Comparison of ENCODE assay signal across 11 cellular contexts in genomic region chr10:3763035-3763456, GRCh38. TPM values are rescaled to one million over a fixed set of nuclear protein-coding genes. Genes with fewer than 3 reads are reported as not detected.
DNase-seq lines count a peak whose midpoint lies in the region; ATAC-seq and TF ChIP-seq lines count a peak whose summit lies in the region.
"Had no signal": no experiment of that assay in that cellular context is flagged by ENCODE, and none has a peak within 500 bp of the region (broad histone marks: within the 10 kb centered on the region; RNA-seq: fewer than 3 reads in every experiment).

No MANE protein-coding gene starts in this region.

- H3K27ac ChIP-seq in hepatocyte (no peak overlapping the region), testis (no peak overlapping the region)
- H3K27ac ChIP-seq: SJCRH30 had no signal

- H3K36me3 Mint-ChIP-seq in natural killer cell treated with Interleukin-12 subunit alpha and Interleukin-12 subunit beta and Interleukin-15 and Interleukin-18, amount 100 ng/mL, for 72 hours = peaks cover 5% of the 10 kb centered on the region
- H3K36me3 Mint-ChIP-seq in natural killer cell = no peaks in the 10 kb centered on the region
- peaks cover 2% of the 10 kb centered on the region for H3K36me3 Mint-ChIP-seq in T-helper 17 cell (ENCODE audit: low read depth)

- peak overlapping the region; percentile 77 for H3K4me3 Mint-ChIP-seq in natural killer cell treated with Interleukin-12 subunit alpha and Interleukin-12 subunit beta and Interleukin-15 and Interleukin-18, amount 100 ng/mL, for 72 hours
- H3K4me3 Mint-ChIP-seq in natural killer cell = no peak overlapping the region
- H3K4me3 Mint-ChIP-seq in T-helper 17 cell = peak overlapping the region; percentile 78

- TF ChIP-seq POLR2A in testis (IDR thresholded peaks at IDR 0.05) = no peak

- H3K4me3 ChIP-seq in hepatocyte = no peak overlapping the region
- no peak overlapping the region for H3K4me3 ChIP-seq in testis
- H3K4me3 ChIP-seq: SJCRH30 had no signal

- no peaks in the 10 kb centered on the region for H3K27me3 Mint-ChIP-seq in natural killer cell treated with Interleukin-12 subunit alpha and Interleukin-12 subunit beta and Interleukin-15 and Interleukin-18, amount 100 ng/mL, for 72 hours
- H3K27me3 Mint-ChIP-seq in natural killer cell (ENCODE audit: low read depth in 2 of 2) (no peaks in the 10 kb centered on the region), T-helper 17 cell (no peaks in the 10 kb centered on the region)

- H3K9me3 Mint-ChIP-seq in natural killer cell treated with Interleukin-12 subunit alpha and Interleukin-12 subunit beta and Interleukin-15 and Interleukin-18, amount 100 ng/mL, for 72 hours = peaks cover 9% of the 10 kb centered on the region
- no peaks in the 10 kb centered on the region for H3K9me3 Mint-ChIP-seq in natural killer cell

- no peaks in the 10 kb centered on the region for H3K9me3 ChIP-seq in T-helper 17 cell (ENCODE audit: control insufficient read depth, low read length, poor library complexity, severe bottlenecking)
- H3K9me3 ChIP-seq in hepatocyte (ENCODE audit: low read depth) = no peaks in the 10 kb centered on the region
- H3K9me3 ChIP-seq in testis = no peaks in the 10 kb centered on the region
- H3K9me3 ChIP-seq: SJCRH30 had no signal

- H3K27me3 ChIP-seq in hepatocyte (no peaks in the 10 kb centered on the region), testis (no peaks in the 10 kb centered on the region)
- H3K27me3 ChIP-seq: SJCRH30 had no signal

- no peak for TF ChIP-seq CTCF in natural killer cell (IDR thresholded peaks at IDR 0.05)
- no peak for TF ChIP-seq CTCF in hepatocyte (IDR thresholded peaks at IDR 0.05; ENCODE audit: poor library complexity)
- TF ChIP-seq CTCF in testis (IDR thresholded peaks at IDR 0.05) = no peak

- intact Hi-C loops in natural killer cell (cut with micrococcal nuclease) (no loop called here), testis (cut with DNase I; ENCODE audit: low total_unique reads) (no loop called here)

- H3K4me1 ChIP-seq in hepatocyte (ENCODE audit: insufficient read depth) = peaks cover 11% of the 10 kb centered on the region
- H3K4me1 ChIP-seq in testis = peaks cover 4% of the 10 kb centered on the region
- H3K4me1 ChIP-seq: SJCRH30 had no signal

- H3K4me1 Mint-ChIP-seq in natural killer cell treated with Interleukin-12 subunit alpha and Interleukin-12 subunit beta and Interleukin-15 and Interleukin-18, amount 100 ng/mL, for 72 hours (ENCODE audit: low read depth in 2 of 2) = peaks cover 60 to 85% of the 10 kb centered on the region in 2 donors
- H3K4me1 Mint-ChIP-seq in natural killer cell = peaks cover 25 to 47% of the 10 kb centered on the region in 2 donors
- H3K4me1 Mint-ChIP-seq in T-helper 17 cell = peaks cover 57% of the 10 kb centered on the region

- no peaks in the 10 kb centered on the region for H3K36me3 ChIP-seq in hepatocyte (replicated peaks; ENCODE audit: insufficient read depth, low read depth)
- no peaks in the 10 kb centered on the region for H3K36me3 ChIP-seq in testis (ENCODE audit: low read depth, missing control alignments)
- H3K36me3 ChIP-seq: SJCRH30 had no signal

- peak overlapping the region; percentile 77 to 98 for H3K27ac Mint-ChIP-seq in natural killer cell treated with Interleukin-12 subunit alpha and Interleukin-12 subunit beta and Interleukin-15 and Interleukin-18, amount 100 ng/mL, for 72 hours
- no peak overlapping the region for H3K27ac Mint-ChIP-seq in natural killer cell
- peak overlapping the region; percentile 61 for H3K27ac Mint-ChIP-seq in T-helper 17 cell

- DNase-seq in natural killer cell treated with Interleukin-12 subunit alpha and Interleukin-12 subunit beta and Interleukin-15 and Interleukin-18, amount 100 ng/mL, for 72 hours (ENCODE audit: low spot score) = no peak
- DNase-seq in natural killer cell (no peak), T-helper 17 cell (no peak), hepatocyte (ENCODE audit: low spot score) (peak; percentile 2), ureter (ENCODE audit: low spot score) (peak; percentile 42), NCI-H1436 (lab: John Stamatoyannopoulos, UW) (no peak), testis (no peak), iPS-NIHi7 (ENCODE audit: extremely low spot score) (no peak)
- DNase-seq: cortex of kidney, NCI-H2029 treated with DMSO at 0.1 percent for 48 hours, SJCRH30 had no signal

- H3K79me2 ChIP-seq in hepatocyte = no peaks in the 10 kb centered on the region

- 90% methylated on average over 20 of the region's 20 CpGs for WGBS in hepatocyte (ENCODE audit: low lambda C conversion rate, missing lambda C conversion rate)
- 69 to 83% methylated on average over 20 of the region's 20 CpGs for WGBS in testis, 2 donors

- no peaks in the 10 kb centered on the region for H4K20me1 ChIP-seq in hepatocyte (ENCODE audit: insufficient read depth, poor library complexity, severe bottlenecking)

- H3K9me2 ChIP-seq in hepatocyte (replicated peaks; ENCODE audit: insufficient read depth) = no peaks in the 10 kb centered on the region

- no peak overlapping the region for H3K4me2 ChIP-seq in hepatocyte

- H2AFZ ChIP-seq in hepatocyte = no peak overlapping the region

- peak in 1 of 2 donors; percentile 73 for ATAC-seq in natural killer cell treated with Interleukin-12 subunit alpha and Interleukin-12 subunit beta and Interleukin-15 and Interleukin-18, amount 100 ng/mL, for 72 hours
- ATAC-seq in natural killer cell = no peak
- ATAC-seq in T-helper 17 cell = no peak

RNA-seq across cellular contexts. Expression of gene KLF6, which starts 22.0 kb away (rescaled TPM):
- total RNA-seq in natural killer cell treated with Interleukin-12 subunit alpha and Interleukin-12 subunit beta and Interleukin-15 and Interleukin-18, amount 100 ng/mL, for 72 hours = 100 to 1,000 TPM; 225 to 236 TPM
- total RNA-seq in natural killer cell (1,000 to 10,000 TPM; 1,044 to 1,768 (median 1,056) TPM), T-helper 17 cell (1,000 to 10,000 TPM; 1,918 to 2,317 TPM), hepatocyte (157 and 187 TPM in 2 replicates), ureter (171 TPM), testis (10 to 100 TPM; 30.8 to 35.7 TPM)
- polyA plus RNA-seq in hepatocyte (602 and 816 TPM in 2 replicates), testis (ENCODE audit: insufficient read depth, low read depth, low replicate concordance) (41.5 TPM)

Comparison
In these comparisons a context has a peak if more than half of its experiments do, and no peak if none do; other contexts are left out.
1. H3K27ac Mint-ChIP-seq: peak in natural killer cell treated with Interleukin-12 subunit alpha and Interleukin-12 subunit beta and Interleukin-15 and Interleukin-18, amount 100 ng/mL, for 72 hours (2 of 2) and T-helper 17 cell (single experiment); none in natural killer cell (0 of 2).
2. DNase-seq: peak in hepatocyte (single experiment) and ureter (single experiment); none in natural killer cell treated with Interleukin-12 subunit alpha and Interleukin-12 subunit beta and Interleukin-15 and Interleukin-18, amount 100 ng/mL, for 72 hours (single experiment), natural killer cell (single experiment), T-helper 17 cell (0 of 3), NCI-H1436 (single experiment), testis (single experiment) and iPS-NIHi7 (single experiment).